35 cellular contexts compared by ENCODE assay signal in genomic region chr1:11774753-11775152, GRCh38. TPM values are rescaled to one million over a fixed set of nuclear protein-coding genes. Genes with fewer than 3 reads are reported as not detected.
"Had no signal": no experiment of that assay in that cellular context is flagged by ENCODE, and none has a peak within 500 bp of the region (broad histone marks: within the 10 kb centered on the region; RNA-seq: fewer than 3 reads in every experiment).

No MANE protein-coding gene starts in this region.

- FAIRE-seq: astrocyte, TTC549 had no signal

- H3K36me3 ChIP-seq: adrenal gland, brain microvascular endothelial cell, breast epithelium had no signal

- DNase-seq: activated B cell treated with CpG ODN at 0.5 μM for 24 hours; activated CD4-positive, alpha-beta memory T cell treated with anti-CD3 and anti-CD28 coated beads for 36 hours; activated CD4-positive, alpha-beta T cell treated with anti-CD3 and anti-CD28 coated beads for 4 hours; activated CD4-positive, alpha-beta T cell treated with anti-CD3 and anti-CD28 coated beads, Interleukin-2, amount 10 ng/mL, durations not matched to agents 24 days and 14 days; activated CD4-positive, alpha-beta T cell treated with anti-CD3 and anti-CD28 coated beads, Interleukin-2, amount 50 U/mL, for 1 hour; activated CD4-positive, alpha-beta T cell treated with anti-CD3 and anti-CD28 coated beads, Interleukin-2, amount 50 U/mL, for 4 hours; activated CD4-positive, CD25-positive, alpha-beta regulatory T cell treated with anti-CD3 and anti-CD28 coated beads, Interleukin-2, amount 50 U/mL, for 72 hours; activated CD8-positive, alpha-beta memory T cell treated with anti-CD3 and anti-CD28 coated beads, Interleukin-2, amount 50 U/mL, for 4 hours; activated CD8-positive, alpha-beta T cell treated with anti-CD3 and anti-CD28 coated beads for 36 hours; activated effector memory CD4-positive, alpha-beta T cell treated with anti-CD3 and anti-CD28 coated beads, Interleukin-2, amount 50 U/mL, for 16 hours; activated gamma-delta T cell treated with Interleukin-2 at 50 U/mL for 16 hours; activated naive CD4-positive, alpha-beta T cell; activated naive CD4-positive, alpha-beta T cell treated with anti-CD3 and anti-CD28 coated beads for 36 hours; activated naive CD4-positive, alpha-beta T cell treated with anti-CD3 and anti-CD28 coated beads, Interleukin-2, amount 50 U/mL, for 16 hours; activated naive CD8-positive, alpha-beta T cell treated with anti-CD3 and anti-CD28 coated beads for 36 hours; activated T-cell treated with anti-CD3 and anti-CD28 coated beads for 4 hours; activated T-cell treated with anti-CD3 and anti-CD28 coated beads, Interleukin-2, amount 50 U/mL, for 1 hour; activated T-cell treated with anti-CD3 and anti-CD28 coated beads, Interleukin-2, amount 50 U/mL, for 4 hours; activated T-cell treated with anti-CD3 and anti-CD28 coated beads, Interleukin-2, amount 50 U/mL, for 72 hours; adrenal gland; amniotic stem cell; body of pancreas; brain microvascular endothelial cell; central memory CD4-positive, alpha-beta T cell; T-helper 1 cell; T-helper 2 cell; T-helper 9 cell had no signal

- H3K9me3 ChIP-seq: adrenal gland, body of pancreas, breast epithelium had no signal

- H3K4me1 ChIP-seq: adrenal gland, body of pancreas, breast epithelium had no signal

- ATAC-seq: activated CD8-positive, alpha-beta T cell treated with anti-CD3 and anti-CD28 coated beads for 36 hours; activated naive CD4-positive, alpha-beta T cell treated with anti-CD3 and anti-CD28 coated beads, Interleukin-2, amount 50 U/mL, for 72 hours; activated T-cell treated with anti-CD3 and anti-CD28 coated beads, Interleukin-2, amount 50 U/mL, for 4 hours; activated T-cell treated with anti-CD3 and anti-CD28 coated beads, Interleukin-2, amount 50 U/mL, for 72 hours; activated T-helper 17 cell treated with anti-CD3 and anti-CD28 coated beads, Interleukin-2, amount 50 U/mL, for 72 hours; body of pancreas had no signal

- H3K4me3 ChIP-seq: adrenal gland, body of pancreas, breast epithelium had no signal

- H3K27me3 ChIP-seq: adrenal gland, body of pancreas, brain microvascular endothelial cell, breast epithelium had no signal

- H3K27ac ChIP-seq: adrenal gland, body of pancreas, brain microvascular endothelial cell, breast epithelium, VCaP had no signal

RNA-seq across cellular contexts. Expression of gene C1orf167, which starts 12.8 kb away (rescaled TPM):
- total RNA-seq: activated B cell treated with CpG ODN at 0.5 μM for 24 hours; activated CD4-positive, alpha-beta memory T cell treated with anti-CD3 and anti-CD28 coated beads for 36 hours; activated CD4-positive, alpha-beta T cell treated with anti-CD3 and anti-CD28 coated beads, Interleukin-2, amount 10 ng/mL, durations not matched to agents 24 days and 14 days; activated CD8-positive, alpha-beta memory T cell treated with anti-CD3 and anti-CD28 coated beads for 36 hours; activated CD8-positive, alpha-beta T cell treated with anti-CD3 and anti-CD28 coated beads for 36 hours; activated naive CD4-positive, alpha-beta T cell treated with anti-CD3 and anti-CD28 coated beads for 36 hours; activated naive CD4-positive, alpha-beta T cell treated with anti-CD3 and anti-CD28 coated beads, Interleukin-2, amount 50 U/mL, for 72 hours; activated naive CD8-positive, alpha-beta T cell treated with anti-CD3 and anti-CD28 coated beads for 36 hours; activated T-cell treated with anti-CD3 and anti-CD28 coated beads, Interleukin-2, amount 50 U/mL, for 4 hours; activated T-helper 1 cell treated with anti-CD3 and anti-CD28 coated beads, Interleukin-12 subunit alpha, Interleukin-12 subunit beta, Interleukin-2, Interleukin-4 antibody, amounts not matched to agents 30 ng/mL and 10 ng/mL and 1 ng/mL, durations not matched to agents 14 hours and 24 hours and 36 hours; activated T-helper 17 cell treated with anti-CD3 and anti-CD28 coated beads, Interleukin-2, amount 50 U/mL, for 72 hours; astrocyte; body of pancreas had no signal
